ENCODE assay signal across 17 cellular contexts in genomic region chr11:38019072-38019775, GRCh38.
DNase-seq lines count a peak whose midpoint lies in the region; ATAC-seq, FAIRE-seq and TF ChIP-seq lines count a peak whose summit lies in the region.
"Had no signal": no experiment of that assay in that cellular context is flagged by ENCODE, and none has a peak within 500 bp of the region (broad histone marks: within the 10 kb centered on the region; RNA-seq: fewer than 3 reads in every experiment).

No MANE protein-coding gene starts in this region.

- no peak overlapping the region for H3K27ac Mint-ChIP-seq in astrocyte (ENCODE audit: unreplicated experiment)
- H3K27ac Mint-ChIP-seq: activated CD4-positive, alpha-beta memory T cell treated with anti-CD3 and anti-CD28 coated beads for 36 hours; B cell; nephron; T-helper 17 cell had no signal

- no peaks in the 10 kb centered on the region for H3K36me3 ChIP-seq in astrocyte (ENCODE audit: insufficient read depth, low read length)

- no peaks in the 10 kb centered on the region for H3K36me3 Mint-ChIP-seq in astrocyte (ENCODE audit: low read depth, unreplicated experiment)
- H3K36me3 Mint-ChIP-seq: activated CD4-positive, alpha-beta memory T cell treated with anti-CD3 and anti-CD28 coated beads for 36 hours had no signal

- H3K27ac ChIP-seq in astrocyte (ENCODE audit: low read depth, low read length): no peak overlapping the region

- no peak overlapping the region for H2AFZ ChIP-seq in astrocyte (ENCODE audit: low read depth, low read length)

- ATAC-seq in HG03175 (IDR thresholded peaks at IDR 0.05; ENCODE audit: unreplicated experiment) (no peak), GM21367 (IDR thresholded peaks at IDR 0.05; ENCODE audit: unreplicated experiment) (no peak)
- ATAC-seq: left ventricle myocardium superior, T-helper 17 cell had no signal

- H3K4me1 ChIP-seq in astrocyte (ENCODE audit: insufficient read depth, low read length): peaks cover 8% of the 10 kb centered on the region

- no peak for FAIRE-seq in astrocyte (lab: Jason Lieb, UNC)
- FAIRE-seq: colon, G401.6 had no signal

- H3K9me3 Mint-ChIP-seq in astrocyte (ENCODE audit: unreplicated experiment): peaks cover 7% of the 10 kb centered on the region

- no peaks in the 10 kb centered on the region for H3K27me3 ChIP-seq in astrocyte (ENCODE audit: insufficient read depth, low read length)

- no peak overlapping the region for H3K4me2 ChIP-seq in astrocyte (ENCODE audit: low read length)

- no peaks in the 10 kb centered on the region for H3K4me1 Mint-ChIP-seq in astrocyte (ENCODE audit: low read depth, unreplicated experiment)
- H3K4me1 Mint-ChIP-seq: B cell, T-helper 17 cell had no signal

- H3K27me3 Mint-ChIP-seq in astrocyte (ENCODE audit: low read depth, unreplicated experiment): no peaks in the 10 kb centered on the region
- H3K27me3 Mint-ChIP-seq: activated CD4-positive, alpha-beta memory T cell treated with anti-CD3 and anti-CD28 coated beads for 36 hours; B cell; T-helper 17 cell had no signal

- no peaks in the 10 kb centered on the region for H3K9me3 ChIP-seq in astrocyte (ENCODE audit: insufficient read depth, low read depth, low read length)

- TF ChIP-seq CTCF in LNCaP clone FGC (IDR thresholded peaks at IDR 0.05; ENCODE audit: control insufficient read depth, extremely low read depth, insufficient read depth) (0 out of 2 replicates have a peak, but pooled peaks have one; percentile 19), astrocyte (IDR thresholded peaks at IDR 0.05; ENCODE audit: insufficient read depth, low read depth, low read length) (no peak)

- H3K79me2 ChIP-seq in astrocyte (ENCODE audit: insufficient read depth, low read length): no peaks in the 10 kb centered on the region

- H3K4me3 Mint-ChIP-seq in astrocyte (ENCODE audit: unreplicated experiment): no peak overlapping the region
- H3K4me3 Mint-ChIP-seq: activated CD4-positive, alpha-beta memory T cell treated with anti-CD3 and anti-CD28 coated beads for 36 hours; B cell; nephron; T-helper 17 cell had no signal

- no peaks in the 10 kb centered on the region for H4K20me1 ChIP-seq in astrocyte (ENCODE audit: insufficient read depth, low read length)

- H3K4me3 ChIP-seq in LNCaP clone FGC (ENCODE audit: low read depth, low read length) (no peak overlapping the region), astrocyte (ENCODE audit: insufficient read depth, low read depth, low read length) (no peak overlapping the region)

- H3K9ac ChIP-seq in astrocyte (ENCODE audit: low read length): no peak overlapping the region

- DNase-seq in Daoy (ENCODE audit: low read depth) (peak; percentile 0), LNCaP clone FGC (ENCODE audit: low read depth) (no peak), astrocyte (ENCODE audit: low read depth) (peak; percentile 10), islet precursor cell (peak; percentile 55), pons (ENCODE audit: low spot score) (no peak)
- no peak for DNase-seq in activated CD4-positive, alpha-beta T cell treated with anti-CD3 and anti-CD28 coated beads for 4 hours
- DNase-seq: activated CD4-positive, alpha-beta memory T cell treated with anti-CD3 and anti-CD28 coated beads for 36 hours; activated naive CD4-positive, alpha-beta T cell; left ventricle myocardium superior; NCI-H146; T-helper 17 cell had no signal

Comparison
In these comparisons a context has a peak if more than half of its experiments do, and no peak if none do; other contexts are left out.
1. DNase-seq: peak in Daoy (single experiment), astrocyte (single experiment) and islet precursor cell (single experiment); none in LNCaP clone FGC (single experiment), activated CD4-positive, alpha-beta T cell treated with anti-CD3 and anti-CD28 coated beads for 4 hours (0 of 2) and pons (single experiment).